Comparison of ENCODE assay signal across 14 cellular contexts in genomic region chr7:154030476-154030875, GRCh38. TPM values are rescaled to one million over a fixed set of nuclear protein-coding genes. Genes with fewer than 3 reads are reported as not detected.
"Had no signal": no experiment of that assay in that cellular context is flagged by ENCODE, and none has a peak within 500 bp of the region (broad histone marks: within the 10 kb centered on the region; RNA-seq: fewer than 3 reads in every experiment).

No MANE protein-coding gene starts in this region.

RNA-seq across cellular contexts. Expression of gene DPP6, which starts 21.7 kb away (rescaled TPM):
- total RNA-seq: activated B cell treated with CpG ODN at 0.5 μM for 24 hours; activated CD4-positive, alpha-beta memory T cell treated with anti-CD3 and anti-CD28 coated beads for 36 hours; activated CD4-positive, alpha-beta T cell treated with anti-CD3 and anti-CD28 coated beads, Interleukin-2, amount 10 ng/mL, durations not matched to agents 24 days and 14 days; activated CD8-positive, alpha-beta memory T cell treated with anti-CD3 and anti-CD28 coated beads for 36 hours; activated CD8-positive, alpha-beta T cell treated with anti-CD3 and anti-CD28 coated beads for 36 hours; activated naive CD4-positive, alpha-beta T cell treated with anti-CD3 and anti-CD28 coated beads for 36 hours; activated naive CD4-positive, alpha-beta T cell treated with anti-CD3 and anti-CD28 coated beads, Interleukin-2, amount 50 U/mL, for 72 hours; activated naive CD8-positive, alpha-beta T cell treated with anti-CD3 and anti-CD28 coated beads for 36 hours; activated T-cell treated with anti-CD3 and anti-CD28 coated beads, Interleukin-2, amount 50 U/mL, for 4 hours; activated T-cell treated with anti-CD3 and anti-CD28 coated beads, Interleukin-2, amount 50 U/mL, for 72 hours; activated T-helper 1 cell treated with anti-CD3 and anti-CD28 coated beads, Interleukin-12 subunit alpha, Interleukin-12 subunit beta, Interleukin-2, Interleukin-4 antibody, amounts not matched to agents 30 ng/mL and 10 ng/mL and 1 ng/mL, durations not matched to agents 14 hours and 24 hours and 36 hours; activated T-helper 17 cell treated with anti-CD3 and anti-CD28 coated beads, Interleukin-2, amount 50 U/mL, for 72 hours; cardiac septum; chondrocyte had no signal
